ENCODE assay signal across 8 cellular contexts in genomic region chr2:173884403-173884802, GRCh38.
DNase-seq lines count a peak whose midpoint lies in the region; ATAC-seq, FAIRE-seq and TF ChIP-seq lines count a peak whose summit lies in the region.

No MANE protein-coding gene starts in this region.

- H3K36me3 Mint-ChIP-seq in activated T-cell treated with anti-CD3 and anti-CD28 coated beads, Interleukin-2, amount 50 U/mL, for 24 hours (ENCODE audit: low read depth): no peaks in the 10 kb centered on the region

- dilution Hi-C loops in keratinocyte (cut with MboI; ENCODE audit: extremely low pct_ligation_motif_present, low sequenced_read_pairs): no loop called here

- H3K27ac ChIP-seq in K562 (ENCODE audit: extremely low read depth, low read depth, low read length) (no peak overlapping the region), keratinocyte (ENCODE audit: control insufficient read depth, insufficient read depth, low read length) (no peak overlapping the region), tibial nerve (no peak overlapping the region)

- intact Hi-C loops in K562 (cut with micrococcal nuclease): loop anchor here (5.0 kb wide), 2 partner anchors 153 to 453 kb away; no protein-coding TSS in a partner anchor

- H3K4me1 Mint-ChIP-seq in activated T-cell treated with anti-CD3 and anti-CD28 coated beads, Interleukin-2, amount 50 U/mL, for 24 hours (ENCODE audit: low read depth): peaks cover 4% of the 10 kb centered on the region

- ATAC-seq in K562: peak; percentile 97
- no peak for ATAC-seq in HG02588 (IDR thresholded peaks at IDR 0.05; ENCODE audit: unreplicated experiment)
- ATAC-seq in GM21528 (IDR thresholded peaks at IDR 0.05; ENCODE audit: low FRiP score, unreplicated experiment): no peak

- H3K4me3 Mint-ChIP-seq in activated T-cell treated with anti-CD3 and anti-CD28 coated beads, Interleukin-2, amount 50 U/mL, for 24 hours: no peak overlapping the region

- H3K79me2 ChIP-seq in K562 (ENCODE audit: control insufficient read depth, insufficient read depth, low read length) (no peaks in the 10 kb centered on the region), keratinocyte (ENCODE audit: control insufficient read depth, insufficient read depth, low read length) (no peaks in the 10 kb centered on the region)

- WGBS in K562 (ENCODE audit: insufficient coverage, low coverage, missing lambda C conversion rate): 23% methylated on average over 1 of the region's 1 CpG
- WGBS in tibial nerve, 2 donors: 65 to 72% methylated on average over 1 of the region's 1 CpG

- H3K9ac ChIP-seq in K562 (ENCODE audit: insufficient read depth in 1 of 2, low read depth in 2 of 2, low read length in 2 of 2) (no peak overlapping the region), keratinocyte (ENCODE audit: control insufficient read depth, extremely low read depth, insufficient read depth, low read length) (no peak overlapping the region)

- FAIRE-seq in K562 (lab: Jason Lieb, UNC) (peak; percentile 52), keratinocyte (lab: Jason Lieb, UNC) (no peak)

- peak; percentile 56 to 78 for TF ChIP-seq RAD21 in K562 (CRISPR knock-in tag; conservative IDR thresholded peaks at IDR 0.05 in 1 of 2, IDR thresholded peaks at IDR 0.05 in 1 of 2)

- H3K4me3 ChIP-seq in K562 (no peak overlapping the region), keratinocyte (ENCODE audit: control insufficient read depth in 2 of 3, extremely low read depth in 1 of 3, insufficient read depth in 2 of 3, low read depth in 1 of 3, low read length in 3 of 3) (no peak overlapping the region), tibial nerve (no peak overlapping the region)

- no peak overlapping the region for H3K27ac Mint-ChIP-seq in activated T-cell treated with anti-CD3 and anti-CD28 coated beads, Interleukin-2, amount 50 U/mL, for 24 hours

- H3K27me3 Mint-ChIP-seq in activated T-cell treated with anti-CD3 and anti-CD28 coated beads, Interleukin-2, amount 50 U/mL, for 24 hours: peaks cover 32% of the 10 kb centered on the region

- POLR2A ChIA-PET in K562 (lab: Yijun Ruan, JAX): no interaction called here

- H3K4me2 ChIP-seq in K562 (ENCODE audit: insufficient read depth, low read length): no peak overlapping the region
- no peak overlapping the region for H3K4me2 ChIP-seq in keratinocyte (ENCODE audit: control insufficient read depth, extremely low read depth, insufficient read depth, low read depth, low read length)

- TF ChIP-seq CTCF in K562 (IDR thresholded peaks at IDR 0.05 in 2 of 3, conservative IDR thresholded peaks at IDR 0.05 in 1 of 3; ENCODE audit: insufficient read depth in 2 of 3, low read depth in 1 of 3, low read length in 3 of 3) (peak; percentile 77 to 85 (median 83)), keratinocyte (optimal IDR thresholded peaks at IDR 0.05 in 1 of 3, IDR thresholded peaks at IDR 0.05 in 1 of 3, conservative IDR thresholded peaks at IDR 0.05 in 1 of 3; ENCODE audit: extremely low read depth in 1 of 3, insufficient read depth in 2 of 3, low read length in 3 of 3) (peak; percentile 38 to 55 (median 54)), tibial nerve (IDR thresholded peaks at IDR 0.05) (peak; percentile 32 to 62 (median 47))

- peaks cover 11 to 25% of the 10 kb centered on the region in 2 experiments; a peak in 4 of 5 replicates for H3K27me3 ChIP-seq in K562 (ENCODE audit: control insufficient read depth in 2 of 2, insufficient read depth in 2 of 2, low read length in 2 of 2)
- no peaks in the 10 kb centered on the region for H3K27me3 ChIP-seq in keratinocyte (ENCODE audit: control insufficient read depth, extremely low read depth, insufficient read depth, low read length)
- no peaks in the 10 kb centered on the region for H3K27me3 ChIP-seq in tibial nerve

- DNase-seq in activated T-cell treated with anti-CD3 and anti-CD28 coated beads for 1 hour (ENCODE audit: low read depth) (peak; percentile 10), NCI-H226 (peak; percentile 27), K562 (ENCODE audit: extremely low read depth in 1 of 4, low spot score in 3 of 4) (peak; percentile 51 to 74 (median 62)), keratinocyte (ENCODE audit: low read depth, low spot score) (no peak), tibial nerve (ENCODE audit: low spot score in 2 of 2) (peak; percentile 37 to 43)
- DNase-seq in activated T-cell treated with anti-CD3 and anti-CD28 coated beads, Interleukin-2, amount 50 U/mL, for 24 hours: no peak

- peak overlapping the region; percentile 9; the same call in 1 of the 2 replicates for H2AFZ ChIP-seq in K562 (ENCODE audit: low read depth, low read length)
- no peak overlapping the region for H2AFZ ChIP-seq in keratinocyte (ENCODE audit: control insufficient read depth, low read length)

- no peaks in the 10 kb centered on the region for H4K20me1 ChIP-seq in K562 (replicated peaks; ENCODE audit: control insufficient read depth, insufficient read depth, low read length)
- no peaks in the 10 kb centered on the region for H4K20me1 ChIP-seq in keratinocyte (ENCODE audit: control insufficient read depth, extremely low read depth, insufficient read depth, low read length)

- TF ChIP-seq EP300 in K562 (IDR thresholded peaks at IDR 0.05; ENCODE audit: low read length) (no peak), tibial nerve (IDR thresholded peaks at IDR 0.05) (no peak)

- BruUV-seq in K562 (replicated peaks; lab: Mats Ljungman, UMichigan): no TSS peak

- no peaks in the 10 kb centered on the region for H3K36me3 ChIP-seq in K562 (ENCODE audit: control insufficient read depth, insufficient read depth, low read length)
- no peaks in the 10 kb centered on the region for H3K36me3 ChIP-seq in keratinocyte (ENCODE audit: control insufficient read depth in 2 of 2, extremely low read depth in 1 of 2, insufficient read depth in 2 of 2, low read length in 2 of 2)
- H3K36me3 ChIP-seq in tibial nerve: no peaks in the 10 kb centered on the region

- no peak for TF ChIP-seq POLR2A in K562 (conservative IDR thresholded peaks at IDR 0.05)
- TF ChIP-seq POLR2A in tibial nerve (IDR thresholded peaks at IDR 0.05): no peak

- CTCF ChIA-PET in K562 (lab: Yijun Ruan, JAX; ENCODE audit: low intra/inter-chr PET ratio): interaction anchor here (0.7 kb wide), 1 partner anchor 155 kb away, joined by 3 read pairs; no protein-coding TSS in a partner anchor

- H3K9me1 ChIP-seq in K562 (ENCODE audit: control insufficient read depth, insufficient read depth, low read length) (no peaks in the 10 kb centered on the region), keratinocyte (ENCODE audit: control insufficient read depth, extremely low read depth, insufficient read depth, low read length) (no peaks in the 10 kb centered on the region)

- peaks cover 13% of the 10 kb centered on the region for H3K9me3 Mint-ChIP-seq in activated T-cell treated with anti-CD3 and anti-CD28 coated beads, Interleukin-2, amount 50 U/mL, for 24 hours

- H3K9me3 ChIP-seq in K562 (replicated peaks; ENCODE audit: control insufficient read depth, insufficient read depth, low read depth, low read length) (no peaks in the 10 kb centered on the region; the same call in 1 of the 2 replicates), keratinocyte (ENCODE audit: control insufficient read depth, low read depth, low read length) (peaks cover 2% of the 10 kb centered on the region), tibial nerve (peaks cover 0 to 9% (median 0%) of the 10 kb centered on the region in 4 donors)

- in situ Hi-C loops in K562 (cut with MboI): no loop called here

- no peaks in the 10 kb centered on the region for H3K4me1 ChIP-seq in K562 (replicated peaks in 1 of 2; ENCODE audit: control insufficient read depth in 2 of 2, insufficient read depth in 2 of 2, low read length in 2 of 2)
- H3K4me1 ChIP-seq in keratinocyte (ENCODE audit: control insufficient read depth, extremely low read depth, insufficient read depth, low read length): no peaks in the 10 kb centered on the region
- peaks cover 0 to 5% (median 0%) of the 10 kb centered on the region in 4 donors for H3K4me1 ChIP-seq in tibial nerve

TF ChIP-seq in K562, 482 proteins besides CTCF, POLR2A, EP300 and RAD21 (continues in another document):
- TF ChIP-seq SMARCA4 (IDR thresholded peaks at IDR 0.05): 0 out of 2 replicates have a peak, but pooled peaks have one; percentile 14
- TF ChIP-seq E2F8 (IDR thresholded peaks at IDR 0.05; ENCODE audit: low read depth, partially characterized antibody): peak; percentile 24
- no peak for TF ChIP-seq ZNF3 (CRISPR knock-in tag; IDR thresholded peaks at IDR 0.05)
- TF ChIP-seq MAZ (CRISPR knock-in tag; conservative IDR thresholded peaks at IDR 0.05 in 1 of 2, IDR thresholded peaks at IDR 0.05 in 1 of 2): peak in 1 of 2 experiments; percentile 33; a peak in 1 of 4 replicates

Comparison
In these comparisons a context has a peak if more than half of its experiments do, and no peak if none do; other contexts are left out.
1. DNase-seq: peak in activated T-cell treated with anti-CD3 and anti-CD28 coated beads for 1 hour (single experiment), NCI-H226 (single experiment), K562 (4 of 4) and tibial nerve (2 of 2); none in activated T-cell treated with anti-CD3 and anti-CD28 coated beads, Interleukin-2, amount 50 U/mL, for 24 hours (single experiment) and keratinocyte (single experiment).
2. Peak in every context shown above with its lines, with median percentiles within 50 percentile points of each other: CTCF ChIP-seq.